In the genomic region with DNA sequence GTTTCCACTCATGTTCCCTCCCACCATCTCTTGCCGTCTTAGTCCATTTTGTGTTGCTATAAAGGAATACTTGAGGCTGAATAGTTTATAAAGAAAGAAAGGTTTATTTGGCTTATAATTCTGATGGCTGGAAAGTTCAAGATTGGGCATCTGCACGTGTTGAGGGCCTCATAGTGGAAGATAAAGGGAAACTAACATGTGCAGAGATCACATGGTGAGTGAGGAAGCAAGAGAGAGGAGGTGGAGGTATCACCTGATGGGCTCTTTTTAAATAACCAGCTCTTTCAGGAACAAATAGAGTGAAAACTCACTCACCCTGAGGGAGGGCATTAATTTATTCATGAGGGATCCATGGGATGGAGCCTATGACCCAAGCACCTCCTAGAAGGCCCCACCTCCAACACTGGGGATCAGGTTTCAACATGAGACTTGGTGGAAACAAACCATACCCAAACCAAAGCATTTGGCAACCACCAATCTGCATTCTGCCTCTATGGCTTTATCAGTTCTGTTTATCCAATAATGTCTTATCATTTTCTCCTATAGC, we compare ENCODE assay signal across 22 cellular contexts. TPM values are rescaled to one million over a fixed set of nuclear protein-coding genes. Genes with fewer than 3 reads are reported as not detected.
"Had no signal": no experiment of that assay in that cellular context is flagged by ENCODE, and none has a peak within 500 bp of the region (broad histone marks: within the 10 kb centered on the region; RNA-seq: fewer than 3 reads in every experiment).

No MANE protein-coding gene starts in this region.

- H3K4me1 Mint-ChIP-seq: activated naive CD4-positive, alpha-beta T cell treated with anti-CD3 and anti-CD28 coated beads, Interleukin-2, amount 50 U/mL, for 24 hours; central memory CD8-positive, alpha-beta T cell had no signal

- H3K4me3 ChIP-seq: mucosa of descending colon, right atrium auricular region, stomach, thoracic aorta had no signal

- H3K27me3 ChIP-seq: right atrium auricular region had no signal

- H3K9me3 Mint-ChIP-seq: activated naive CD4-positive, alpha-beta T cell treated with anti-CD3 and anti-CD28 coated beads, Interleukin-2, amount 50 U/mL, for 24 hours; central memory CD8-positive, alpha-beta T cell; naive thymus-derived CD8-positive, alpha-beta T cell had no signal

- DNase-seq: activated CD4-positive, alpha-beta T cell treated with anti-CD3 and anti-CD28 coated beads, Interleukin-2, amount 50 U/mL, for 1 hour; activated CD4-positive, CD25-positive, alpha-beta regulatory T cell; activated effector memory CD4-positive, alpha-beta T cell treated with Interleukin-2 at 50 U/mL for 16 hours; activated T-cell treated with anti-CD3 and anti-CD28 coated beads, Interleukin-2, amount 50 U/mL, for 1 hour; effector memory CD4-positive, alpha-beta T cell; hippocampal formation; left colon; mammary epithelial cell; mucosa of descending colon; naive thymus-derived CD8-positive, alpha-beta T cell; nucleus accumbens; small intestine; stomach had no signal

- H3K27ac ChIP-seq: right atrium auricular region, stomach, thoracic aorta had no signal

- H3K27ac Mint-ChIP-seq: activated naive CD4-positive, alpha-beta T cell treated with anti-CD3 and anti-CD28 coated beads, Interleukin-2, amount 50 U/mL, for 24 hours had no signal

- H3K36me3 Mint-ChIP-seq: activated naive CD4-positive, alpha-beta T cell treated with anti-CD3 and anti-CD28 coated beads, Interleukin-2, amount 50 U/mL, for 24 hours; naive thymus-derived CD8-positive, alpha-beta T cell had no signal

- ATAC-seq: left colon; mucosa of descending colon; naive thymus-derived CD8-positive, alpha-beta T cell had no signal

- H3K36me3 ChIP-seq: right atrium auricular region, stomach, thoracic aorta had no signal

- H3K4me1 ChIP-seq: right atrium auricular region, stomach had no signal

- H3K4me3 Mint-ChIP-seq: activated naive CD4-positive, alpha-beta T cell treated with anti-CD3 and anti-CD28 coated beads, Interleukin-2, amount 50 U/mL, for 24 hours; central memory CD8-positive, alpha-beta T cell; naive thymus-derived CD8-positive, alpha-beta T cell had no signal

- H3K9me3 ChIP-seq: mucosa of descending colon, right atrium auricular region, stomach, thoracic aorta had no signal

RNA-seq across cellular contexts. Expression of a gene that starts 29.5 kb away (rescaled TPM):
- total RNA-seq: activated CD8-positive, alpha-beta memory T cell treated with anti-CD3 and anti-CD28 coated beads for 36 hours; epithelial cell of proximal tubule; glomerular endothelial cell; mammary epithelial cell; naive thymus-derived CD8-positive, alpha-beta T cell; posterior vena cava; stomach; thoracic aorta; ureter had no signal
- polyA plus RNA-seq: mammary epithelial cell; naive thymus-derived CD8-positive, alpha-beta T cell; small intestine had no signal
